In the genomic region with DNA sequence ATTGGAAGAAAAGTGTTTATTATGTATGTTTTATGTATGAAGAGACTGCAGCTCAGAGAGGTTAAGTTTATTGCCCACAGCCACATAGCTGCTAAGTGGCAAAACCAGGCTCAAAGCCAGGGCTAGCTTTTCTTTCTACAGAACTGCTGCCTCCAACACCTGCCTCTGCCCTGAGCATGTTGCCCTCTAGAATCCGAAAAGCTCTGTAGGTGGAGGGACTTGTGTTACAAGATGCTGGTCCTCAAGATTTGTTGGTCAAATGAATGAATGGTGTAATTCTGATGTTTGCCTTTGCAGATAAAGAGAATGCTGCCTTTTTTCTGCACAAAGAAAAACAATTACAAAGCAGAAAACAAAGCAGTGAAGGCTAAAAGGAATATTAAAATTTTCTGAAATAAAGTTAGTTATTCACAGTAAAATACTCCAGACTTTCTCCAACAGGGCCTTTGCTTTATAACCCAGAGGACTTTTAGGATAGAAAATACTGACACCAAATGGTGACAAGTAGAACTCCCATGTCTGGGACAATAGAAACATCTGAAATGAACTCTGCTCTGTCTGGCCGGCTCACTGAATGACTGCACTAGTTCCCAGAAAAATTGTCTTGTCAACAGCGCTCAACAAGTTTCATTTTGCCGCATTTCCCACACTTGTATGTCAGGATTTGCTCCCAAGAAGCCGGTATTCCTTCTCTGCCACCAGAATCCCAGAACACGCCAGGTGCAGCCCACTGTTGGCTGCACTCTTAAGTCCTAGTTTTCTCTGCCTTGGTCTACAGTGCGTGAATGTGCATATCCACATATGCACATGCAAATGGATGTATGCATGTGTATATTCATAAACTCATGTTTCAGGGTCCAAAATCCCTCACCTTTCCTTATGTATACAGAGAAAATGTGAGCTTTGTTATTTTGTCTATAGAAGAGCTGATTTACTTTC, we compare ENCODE assay signal across 1 cellular context.
A peak's percentile ranks its signal among the peaks of the same experiment; 100 is the strongest.
TF ChIP-seq lines count a peak whose summit lies in the region.

No MANE protein-coding gene starts in this region.

TF ChIP-seq in K562, 482 proteins besides CTCF, POLR2A, EP300 and RAD21 (continued from another document):
- TF ChIP-seq, protein P1, sequence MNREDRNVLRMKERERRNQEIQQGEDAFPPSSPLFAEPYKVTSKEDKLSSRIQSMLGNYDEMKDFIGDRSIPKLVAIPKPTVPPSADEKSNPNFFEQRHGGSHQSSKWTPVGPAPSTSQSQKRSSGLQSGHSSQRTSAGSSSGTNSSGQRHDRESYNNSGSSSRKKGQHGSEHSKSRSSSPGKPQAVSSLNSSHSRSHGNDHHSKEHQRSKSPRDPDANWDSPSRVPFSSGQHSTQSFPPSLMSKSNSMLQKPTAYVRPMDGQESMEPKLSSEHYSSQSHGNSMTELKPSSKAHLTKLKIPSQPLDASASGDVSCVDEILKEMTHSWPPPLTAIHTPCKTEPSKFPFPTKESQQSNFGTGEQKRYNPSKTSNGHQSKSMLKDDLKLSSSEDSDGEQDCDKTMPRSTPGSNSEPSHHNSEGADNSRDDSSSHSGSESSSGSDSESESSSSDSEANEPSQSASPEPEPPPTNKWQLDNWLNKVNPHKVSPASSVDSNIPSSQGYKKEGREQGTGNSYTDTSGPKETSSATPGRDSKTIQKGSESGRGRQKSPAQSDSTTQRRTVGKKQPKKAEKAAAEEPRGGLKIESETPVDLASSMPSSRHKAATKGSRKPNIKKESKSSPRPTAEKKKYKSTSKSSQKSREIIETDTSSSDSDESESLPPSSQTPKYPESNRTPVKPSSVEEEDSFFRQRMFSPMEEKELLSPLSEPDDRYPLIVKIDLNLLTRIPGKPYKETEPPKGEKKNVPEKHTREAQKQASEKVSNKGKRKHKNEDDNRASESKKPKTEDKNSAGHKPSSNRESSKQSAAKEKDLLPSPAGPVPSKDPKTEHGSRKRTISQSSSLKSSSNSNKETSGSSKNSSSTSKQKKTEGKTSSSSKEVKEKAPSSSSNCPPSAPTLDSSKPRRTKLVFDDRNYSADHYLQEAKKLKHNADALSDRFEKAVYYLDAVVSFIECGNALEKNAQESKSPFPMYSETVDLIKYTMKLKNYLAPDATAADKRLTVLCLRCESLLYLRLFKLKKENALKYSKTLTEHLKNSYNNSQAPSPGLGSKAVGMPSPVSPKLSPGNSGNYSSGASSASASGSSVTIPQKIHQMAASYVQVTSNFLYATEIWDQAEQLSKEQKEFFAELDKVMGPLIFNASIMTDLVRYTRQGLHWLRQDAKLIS (CRISPR knock-in tag; IDR thresholded peaks at IDR 0.05): no peak
- no peak for TF ChIP-seq POLR2G (IDR thresholded peaks at IDR 0.05; ENCODE audit: low read depth, low read length)
- TF ChIP-seq RFX1 (IDR thresholded peaks at IDR 0.05): no peak
- TF ChIP-seq, protein P2, sequence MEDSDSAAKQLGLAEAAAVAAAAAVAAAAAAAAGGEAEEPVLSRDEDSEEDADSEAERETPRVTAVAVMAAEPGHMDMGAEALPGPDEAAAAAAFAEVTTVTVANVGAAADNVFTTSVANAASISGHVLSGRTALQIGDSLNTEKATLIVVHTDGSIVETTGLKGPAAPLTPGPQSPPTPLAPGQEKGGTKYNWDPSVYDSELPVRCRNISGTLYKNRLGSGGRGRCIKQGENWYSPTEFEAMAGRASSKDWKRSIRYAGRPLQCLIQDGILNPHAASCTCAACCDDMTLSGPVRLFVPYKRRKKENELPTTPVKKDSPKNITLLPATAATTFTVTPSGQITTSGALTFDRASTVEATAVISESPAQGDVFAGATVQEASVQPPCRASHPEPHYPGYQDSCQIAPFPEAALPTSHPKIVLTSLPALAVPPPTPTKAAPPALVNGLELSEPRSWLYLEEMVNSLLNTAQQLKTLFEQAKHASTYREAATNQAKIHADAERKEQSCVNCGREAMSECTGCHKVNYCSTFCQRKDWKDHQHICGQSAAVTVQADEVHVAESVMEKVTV (CRISPR knock-in tag; IDR thresholded peaks at IDR 0.05): peak; percentile 54; the same call in 1 of the 2 replicates
- TF ChIP-seq, protein P3, sequence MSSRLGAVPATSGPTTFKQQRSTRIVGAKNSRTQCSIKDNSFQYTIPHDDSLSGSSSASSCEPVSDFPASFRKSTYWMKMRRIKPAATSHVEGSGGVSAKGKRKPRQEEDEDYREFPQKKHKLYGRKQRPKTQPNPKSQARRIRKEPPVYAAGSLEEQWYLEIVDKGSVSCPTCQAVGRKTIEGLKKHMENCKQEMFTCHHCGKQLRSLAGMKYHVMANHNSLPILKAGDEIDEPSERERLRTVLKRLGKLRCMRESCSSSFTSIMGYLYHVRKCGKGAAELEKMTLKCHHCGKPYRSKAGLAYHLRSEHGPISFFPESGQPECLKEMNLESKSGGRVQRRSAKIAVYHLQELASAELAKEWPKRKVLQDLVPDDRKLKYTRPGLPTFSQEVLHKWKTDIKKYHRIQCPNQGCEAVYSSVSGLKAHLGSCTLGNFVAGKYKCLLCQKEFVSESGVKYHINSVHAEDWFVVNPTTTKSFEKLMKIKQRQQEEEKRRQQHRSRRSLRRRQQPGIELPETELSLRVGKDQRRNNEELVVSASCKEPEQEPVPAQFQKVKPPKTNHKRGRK (tag; IDR thresholded peaks at IDR 0.05): no peak
- TF ChIP-seq PML (IDR thresholded peaks at IDR 0.05; ENCODE audit: low read length): no peak
- TF ChIP-seq, protein P4, sequence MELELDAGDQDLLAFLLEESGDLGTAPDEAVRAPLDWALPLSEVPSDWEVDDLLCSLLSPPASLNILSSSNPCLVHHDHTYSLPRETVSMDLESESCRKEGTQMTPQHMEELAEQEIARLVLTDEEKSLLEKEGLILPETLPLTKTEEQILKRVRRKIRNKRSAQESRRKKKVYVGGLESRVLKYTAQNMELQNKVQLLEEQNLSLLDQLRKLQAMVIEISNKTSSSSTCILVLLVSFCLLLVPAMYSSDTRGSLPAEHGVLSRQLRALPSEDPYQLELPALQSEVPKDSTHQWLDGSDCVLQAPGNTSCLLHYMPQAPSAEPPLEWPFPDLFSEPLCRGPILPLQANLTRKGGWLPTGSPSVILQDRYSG (tag; conservative IDR thresholded peaks at IDR 0.05; ENCODE audit: low read depth): no peak
- TF ChIP-seq, protein P5, sequence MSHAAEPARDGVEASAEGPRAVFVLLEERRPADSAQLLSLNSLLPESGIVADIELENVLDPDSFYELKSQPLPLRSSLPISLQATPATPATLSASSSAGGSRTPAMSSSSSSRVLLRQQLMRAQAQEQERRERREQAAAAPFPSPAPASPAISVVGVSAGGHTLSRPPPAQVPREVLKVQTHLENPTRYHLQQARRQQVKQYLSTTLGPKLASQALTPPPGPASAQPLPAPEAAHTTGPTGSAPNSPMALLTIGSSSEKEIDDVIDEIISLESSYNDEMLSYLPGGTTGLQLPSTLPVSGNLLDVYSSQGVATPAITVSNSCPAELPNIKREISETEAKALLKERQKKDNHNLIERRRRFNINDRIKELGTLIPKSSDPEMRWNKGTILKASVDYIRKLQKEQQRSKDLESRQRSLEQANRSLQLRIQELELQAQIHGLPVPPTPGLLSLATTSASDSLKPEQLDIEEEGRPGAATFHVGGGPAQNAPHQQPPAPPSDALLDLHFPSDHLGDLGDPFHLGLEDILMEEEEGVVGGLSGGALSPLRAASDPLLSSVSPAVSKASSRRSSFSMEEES (CRISPR knock-in tag; IDR thresholded peaks at IDR 0.05): no peak
